1 cellular context compared by ENCODE assay signal in genomic region chr11:90341986-90342385, GRCh38.
TF ChIP-seq lines count a peak whose summit lies in the region.

No MANE protein-coding gene starts in this region.

TF ChIP-seq in WTC11, 78 proteins besides CTCF, POLR2A, EP300 and RAD21 (continued from another document):
- no peak for TF ChIP-seq NR2C2 (CRISPR knock-in tag; IDR thresholded peaks at IDR 0.05)
- no peak for TF ChIP-seq ZNF512 (CRISPR knock-in tag; IDR thresholded peaks at IDR 0.05; ENCODE audit: borderline replicate concordance)
- no peak for TF ChIP-seq ZBTB21 (CRISPR knock-in tag; IDR thresholded peaks at IDR 0.05; ENCODE audit: borderline replicate concordance)
- TF ChIP-seq NFE2L1 (CRISPR knock-in tag; IDR thresholded peaks at IDR 0.05), result no peak
- no peak for TF ChIP-seq TCF7 (CRISPR knock-in tag; IDR thresholded peaks at IDR 0.05; ENCODE audit: low read depth)
- TF ChIP-seq PRDM15 (CRISPR knock-in tag; IDR thresholded peaks at IDR 0.05), result no peak
- TF ChIP-seq TEAD4 (CRISPR knock-in tag; IDR thresholded peaks at IDR 0.05), result no peak
- no peak for TF ChIP-seq CREB1 (CRISPR knock-in tag; IDR thresholded peaks at IDR 0.05)
- TF ChIP-seq ZNF532 (CRISPR knock-in tag; IDR thresholded peaks at IDR 0.05; ENCODE audit: borderline replicate concordance), result no peak
